1 cellular context compared by ENCODE assay signal in the genomic region with DNA sequence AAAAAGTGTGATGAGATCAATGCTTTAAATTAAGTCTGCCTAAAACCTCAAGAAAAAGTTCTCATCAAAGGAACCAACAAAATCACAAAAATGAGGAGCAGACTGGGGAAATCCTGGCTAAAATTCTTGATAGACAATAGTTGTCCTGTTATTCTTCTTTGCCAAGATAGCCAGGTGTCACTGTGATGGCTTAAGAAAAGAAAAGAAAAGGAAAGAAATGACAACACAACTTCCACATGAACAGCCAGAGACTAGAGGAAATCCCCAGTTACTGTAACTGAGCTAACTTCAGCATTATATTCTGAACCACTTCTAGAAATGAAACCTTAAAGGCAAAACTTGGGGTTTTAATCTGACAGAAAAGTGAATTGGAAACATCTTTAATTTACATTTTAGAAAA.
TF ChIP-seq lines count a peak whose summit lies in the region.

No MANE protein-coding gene starts in this region.

TF ChIP-seq in GM12878, 131 proteins besides CTCF, POLR2A, EP300 and RAD21 (continued from another document and continues in another):
- TF ChIP-seq ZBTB4 (CRISPR knock-in tag; IDR thresholded peaks at IDR 0.05): no peak
- no peak for TF ChIP-seq ZZZ3 (IDR thresholded peaks at IDR 0.05; ENCODE audit: control insufficient read depth, insufficient read length, low read depth)
- no peak for TF ChIP-seq PRDM15 (CRISPR knock-in tag; IDR thresholded peaks at IDR 0.05)
- TF ChIP-seq REST (IDR thresholded peaks at IDR 0.05; ENCODE audit: low read depth, low read length): no peak
- no peak for TF ChIP-seq SIX5 (IDR thresholded peaks at IDR 0.05; ENCODE audit: low read depth, low read length, severe bottlenecking)
- no peak for TF ChIP-seq MXI1 (IDR thresholded peaks at IDR 0.05; ENCODE audit: low read depth, low read length)
- TF ChIP-seq ZNF687 (IDR thresholded peaks at IDR 0.05): no peak
- TF ChIP-seq ZNF207 (IDR thresholded peaks at IDR 0.05; ENCODE audit: borderline replicate concordance): no peak
- no peak for TF ChIP-seq SIN3A (IDR thresholded peaks at IDR 0.05; ENCODE audit: low read depth, low read length)
- TF ChIP-seq SMARCA5 (IDR thresholded peaks at IDR 0.05): no peak
- no peak for TF ChIP-seq ZNF274 (IDR thresholded peaks at IDR 0.05; ENCODE audit: insufficient read depth, insufficient read length)
- TF ChIP-seq NR2C1 (IDR thresholded peaks at IDR 0.05): no peak
- no peak for TF ChIP-seq YBX1 (IDR thresholded peaks at IDR 0.05)
- TF ChIP-seq GABPA (IDR thresholded peaks at IDR 0.05; ENCODE audit: low read depth): no peak
- TF ChIP-seq, protein P1, sequence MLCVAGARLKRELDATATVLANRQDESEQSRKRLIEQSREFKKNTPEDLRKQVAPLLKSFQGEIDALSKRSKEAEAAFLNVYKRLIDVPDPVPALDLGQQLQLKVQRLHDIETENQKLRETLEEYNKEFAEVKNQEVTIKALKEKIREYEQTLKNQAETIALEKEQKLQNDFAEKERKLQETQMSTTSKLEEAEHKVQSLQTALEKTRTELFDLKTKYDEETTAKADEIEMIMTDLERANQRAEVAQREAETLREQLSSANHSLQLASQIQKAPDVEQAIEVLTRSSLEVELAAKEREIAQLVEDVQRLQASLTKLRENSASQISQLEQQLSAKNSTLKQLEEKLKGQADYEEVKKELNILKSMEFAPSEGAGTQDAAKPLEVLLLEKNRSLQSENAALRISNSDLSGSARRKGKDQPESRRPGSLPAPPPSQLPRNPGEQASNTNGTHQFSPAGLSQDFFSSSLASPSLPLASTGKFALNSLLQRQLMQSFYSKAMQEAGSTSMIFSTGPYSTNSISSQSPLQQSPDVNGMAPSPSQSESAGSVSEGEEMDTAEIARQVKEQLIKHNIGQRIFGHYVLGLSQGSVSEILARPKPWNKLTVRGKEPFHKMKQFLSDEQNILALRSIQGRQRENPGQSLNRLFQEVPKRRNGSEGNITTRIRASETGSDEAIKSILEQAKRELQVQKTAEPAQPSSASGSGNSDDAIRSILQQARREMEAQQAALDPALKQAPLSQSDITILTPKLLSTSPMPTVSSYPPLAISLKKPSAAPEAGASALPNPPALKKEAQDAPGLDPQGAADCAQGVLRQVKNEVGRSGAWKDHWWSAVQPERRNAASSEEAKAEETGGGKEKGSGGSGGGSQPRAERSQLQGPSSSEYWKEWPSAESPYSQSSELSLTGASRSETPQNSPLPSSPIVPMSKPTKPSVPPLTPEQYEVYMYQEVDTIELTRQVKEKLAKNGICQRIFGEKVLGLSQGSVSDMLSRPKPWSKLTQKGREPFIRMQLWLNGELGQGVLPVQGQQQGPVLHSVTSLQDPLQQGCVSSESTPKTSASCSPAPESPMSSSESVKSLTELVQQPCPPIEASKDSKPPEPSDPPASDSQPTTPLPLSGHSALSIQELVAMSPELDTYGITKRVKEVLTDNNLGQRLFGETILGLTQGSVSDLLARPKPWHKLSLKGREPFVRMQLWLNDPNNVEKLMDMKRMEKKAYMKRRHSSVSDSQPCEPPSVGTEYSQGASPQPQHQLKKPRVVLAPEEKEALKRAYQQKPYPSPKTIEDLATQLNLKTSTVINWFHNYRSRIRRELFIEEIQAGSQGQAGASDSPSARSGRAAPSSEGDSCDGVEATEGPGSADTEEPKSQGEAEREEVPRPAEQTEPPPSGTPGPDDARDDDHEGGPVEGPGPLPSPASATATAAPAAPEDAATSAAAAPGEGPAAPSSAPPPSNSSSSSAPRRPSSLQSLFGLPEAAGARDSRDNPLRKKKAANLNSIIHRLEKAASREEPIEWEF (IDR thresholded peaks at IDR 0.05; ENCODE audit: insufficient replicate concordance, low read depth, low read length): no peak
- TF ChIP-seq MEF2A (IDR thresholded peaks at IDR 0.05; ENCODE audit: insufficient read depth, low read depth, low read length): no peak
- TF ChIP-seq FOS (IDR thresholded peaks at IDR 0.05; ENCODE audit: borderline replicate concordance, extremely low read depth, insufficient read length): no peak
- TF ChIP-seq HDGF (IDR thresholded peaks at IDR 0.05): no peak
- no peak for TF ChIP-seq CHD1 (IDR thresholded peaks at IDR 0.05; ENCODE audit: low read depth, low read length)
- TF ChIP-seq, protein P2, sequence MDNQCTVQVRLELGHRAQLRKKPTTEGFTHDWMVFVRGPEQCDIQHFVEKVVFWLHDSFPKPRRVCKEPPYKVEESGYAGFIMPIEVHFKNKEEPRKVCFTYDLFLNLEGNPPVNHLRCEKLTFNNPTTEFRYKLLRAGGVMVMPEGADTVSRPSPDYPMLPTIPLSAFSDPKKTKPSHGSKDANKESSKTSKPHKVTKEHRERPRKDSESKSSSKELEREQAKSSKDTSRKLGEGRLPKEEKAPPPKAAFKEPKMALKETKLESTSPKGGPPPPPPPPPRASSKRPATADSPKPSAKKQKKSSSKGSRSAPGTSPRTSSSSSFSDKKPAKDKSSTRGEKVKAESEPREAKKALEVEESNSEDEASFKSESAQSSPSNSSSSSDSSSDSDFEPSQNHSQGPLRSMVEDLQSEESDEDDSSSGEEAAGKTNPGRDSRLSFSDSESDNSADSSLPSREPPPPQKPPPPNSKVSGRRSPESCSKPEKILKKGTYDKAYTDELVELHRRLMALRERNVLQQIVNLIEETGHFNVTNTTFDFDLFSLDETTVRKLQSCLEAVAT (IDR thresholded peaks at IDR 0.05): no peak
- peak; percentile 83 for TF ChIP-seq EED (IDR thresholded peaks at IDR 0.05; ENCODE audit: low read depth)
- TF ChIP-seq PML (IDR thresholded peaks at IDR 0.05; ENCODE audit: low read length): no peak
- TF ChIP-seq NR2F1 (conservative IDR thresholded peaks at IDR 0.05): no peak
- TF ChIP-seq ZBED1 (IDR thresholded peaks at IDR 0.05; ENCODE audit: borderline replicate concordance): no peak; the same call in 1 of the 2 replicates
- TF ChIP-seq RELA (IDR thresholded peaks at IDR 0.05; ENCODE audit: borderline replicate concordance, partially characterized antibody): peak; percentile 83
- TF ChIP-seq LARP7 (IDR thresholded peaks at IDR 0.05): no peak
- TF ChIP-seq BHLHE40 (IDR thresholded peaks at IDR 0.05; ENCODE audit: borderline replicate concordance in 1 of 2, low read depth in 2 of 2, low read length in 1 of 2): no peak
- TF ChIP-seq E2F4 (IDR thresholded peaks at IDR 0.05; ENCODE audit: low read depth, low read length): no peak
- TF ChIP-seq FOXK2 (IDR thresholded peaks at IDR 0.05): no peak
